In genomic region chr17:19320876-19321275, GRCh38 we compare ENCODE assay signal across 2 cellular contexts.
A peak's percentile ranks its signal among the peaks of the same experiment; 100 is the strongest.
TF ChIP-seq lines count a peak whose summit lies in the region.

No MANE protein-coding gene starts in this region.

TF ChIP-seq in IMR-90, 13 proteins besides CTCF, POLR2A, EP300 and RAD21:
- TF ChIP-seq ELK1 (IDR thresholded peaks at IDR 0.05; ENCODE audit: borderline replicate concordance, low read depth, low read length) = no peak
- no peak for TF ChIP-seq MAZ (IDR thresholded peaks at IDR 0.05; ENCODE audit: borderline replicate concordance, low read depth, low read length)
- no peak for TF ChIP-seq RFX5 (IDR thresholded peaks at IDR 0.05; ENCODE audit: low read depth, low read length)
- no peak for TF ChIP-seq SMC3 (IDR thresholded peaks at IDR 0.05; ENCODE audit: low read depth, low read length)
- TF ChIP-seq RCOR1 (IDR thresholded peaks at IDR 0.05; ENCODE audit: insufficient replicate concordance, low read length) = no peak
- no peak for TF ChIP-seq MXI1 (IDR thresholded peaks at IDR 0.05; ENCODE audit: borderline replicate concordance, low read depth, low read length)
- TF ChIP-seq NFE2L2 (IDR thresholded peaks at IDR 0.05; ENCODE audit: low read depth, low read length) = no peak
- TF ChIP-seq CEBPB (IDR thresholded peaks at IDR 0.05; ENCODE audit: low read depth, low read length) = no peak
- no peak for TF ChIP-seq MAFK (IDR thresholded peaks at IDR 0.05; ENCODE audit: low read depth, low read length)

TF ChIP-seq in HepG2, 621 proteins besides CTCF, POLR2A, EP300 and RAD21:
- no peak for TF ChIP-seq FOXK1 (CRISPR knock-in tag; IDR thresholded peaks at IDR 0.05; ENCODE audit: borderline replicate concordance, low read depth)
- 0 out of 2 replicates have a peak, but pooled peaks have one; percentile 4 for TF ChIP-seq MNT (IDR thresholded peaks at IDR 0.05)
TF ChIP-seq in HepG2: peak in this region for 1.
